ENCODE assay signal across 7 cellular contexts in the genomic region with DNA sequence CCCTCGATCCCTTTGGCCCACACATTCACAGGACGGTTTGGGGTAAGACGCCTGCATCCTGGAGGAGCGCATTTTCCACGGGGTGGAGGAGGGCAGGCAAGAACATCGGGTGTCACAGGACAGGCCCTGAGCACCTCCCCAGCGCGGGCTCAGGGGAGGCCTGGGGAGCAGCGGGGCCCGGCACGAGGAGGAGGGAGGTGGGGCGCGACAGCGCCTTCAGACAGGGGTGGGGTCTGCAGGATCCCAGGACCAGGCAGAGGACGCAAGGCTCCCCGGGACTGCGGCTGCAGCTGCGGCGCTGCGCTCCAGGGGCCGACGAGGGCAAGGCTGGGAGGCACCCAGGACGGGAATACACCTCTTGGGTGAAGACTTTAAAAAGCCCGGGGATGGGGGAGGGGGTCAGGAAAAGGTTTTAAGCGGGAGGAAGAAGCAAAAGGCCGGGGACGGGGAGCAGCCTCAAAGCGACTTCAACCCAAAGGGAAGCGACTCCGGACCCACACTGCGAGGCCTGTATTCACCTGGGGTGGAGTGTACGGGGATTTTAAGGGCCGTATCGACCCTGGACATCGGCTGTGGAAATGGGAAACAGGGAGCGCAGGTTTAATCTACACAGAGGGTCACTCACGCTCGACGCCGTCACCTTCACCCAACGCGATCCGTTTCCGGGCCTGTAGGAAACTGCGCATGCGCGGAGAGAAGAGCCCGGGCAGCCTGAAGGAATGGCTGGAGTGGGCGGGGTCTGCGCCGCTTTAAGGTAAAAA. TPM values are rescaled to one million over a fixed set of nuclear protein-coding genes. Genes with fewer than 3 reads are reported as not detected.
DNase-seq lines count a peak whose midpoint lies in the region; ATAC-seq and TF ChIP-seq lines count a peak whose summit lies in the region.

A gene (minus strand): TSS at position 680 of the 761 bp plus-strand sequence. CDS start 10,234 bp downstream, outside the sequence.

- H3K4me1 Mint-ChIP-seq in T-cell: peaks cover 10 to 12% (median 12%) of the 10 kb centered on the region in 3 donors

- CTCF ChIA-PET in T-cell (lab: Charles Lee): no interaction called here

- ATAC-seq in T-cell (replicated peaks in 1 of 4) (peak in 2 of 4 experiments; percentile 55), GM18870 (IDR thresholded peaks at IDR 0.05; ENCODE audit: unreplicated experiment) (no peak)

- peak within 1 kb of the TSS; percentile 47 to 76 (median 69) for H3K4me3 Mint-ChIP-seq in T-cell

- POLR2A ChIA-PET in T-cell (lab: Charles Lee): no interaction called here

- peaks cover 6% of the 10 kb centered on the region; the same call in 1 of the 2 replicates for H3K4me1 ChIP-seq in iPS-20b (ENCODE audit: insufficient read depth, low read length)

- H3K27me3 ChIP-seq in iPS-20b (ENCODE audit: insufficient read depth, low read length): peaks cover 13% of the 10 kb centered on the region

- no peaks in the 10 kb centered on the region for H3K36me3 ChIP-seq in iPS-20b (ENCODE audit: insufficient read depth, low read depth, low read length)

- peaks cover 9 to 17% of the 10 kb centered on the region in 2 donors for H3K27me3 Mint-ChIP-seq in T-cell

- H3K27ac Mint-ChIP-seq in T-cell: no peak within 1 kb of the TSS

- peaks cover 25% of the 10 kb centered on the region for H3K36me3 Mint-ChIP-seq in T-cell

- H3K9ac ChIP-seq in iPS-20b (ENCODE audit: low read depth, low read length): peak within 1 kb of the TSS; percentile 67

- peaks cover 20 to 41% (median 28%) of the 10 kb centered on the region in 3 donors for H3K9me3 Mint-ChIP-seq in T-cell

- H3K9me3 ChIP-seq in iPS-20b (ENCODE audit: insufficient read depth, low read depth, low read length): peaks cover 2% of the 10 kb centered on the region; the same call in 1 of the 2 replicates

- DNase-seq in HS-27A (ENCODE audit: low read depth) (peak; percentile 75), T-cell (peak in 29 of 34 experiments; percentile 2 to 56 (median 28)), cardiac fibroblast (ENCODE audit: low read depth in 2 of 2) (peak; percentile 65 to 76), retinal pigment epithelial cell (ENCODE audit: low read depth) (peak; percentile 16), NOMO-1 treated with DMSO at 0.1 percent for 48 hours (lab: John Stamatoyannopoulos, UW; ENCODE audit: unreplicated experiment) (no peak)

- no peak within 1 kb of the TSS for H3K27ac ChIP-seq in iPS-20b (ENCODE audit: low read length)

- peak within 1 kb of the TSS; percentile 46 to 55 for H3K4me3 ChIP-seq in cardiac fibroblast (replicated peaks in 1 of 2; ENCODE audit: low read depth in 2 of 2, low read length in 2 of 2)
- peak within 1 kb of the TSS; percentile 79 for H3K4me3 ChIP-seq in iPS-20b (ENCODE audit: low read length)
- H3K4me3 ChIP-seq in retinal pigment epithelial cell (ENCODE audit: low read length): peak within 1 kb of the TSS; percentile 58

- TF ChIP-seq CTCF in cardiac fibroblast (IDR thresholded peaks at IDR 0.05; ENCODE audit: low read depth, low read length) (no peak), retinal pigment epithelial cell (conservative IDR thresholded peaks at IDR 0.05; ENCODE audit: low read depth, low read length) (no peak)

RNA-seq across cellular contexts. Expression of the gene that starts here (rescaled TPM):
- total RNA-seq in T-cell: 1 to 10 TPM in 3 of 5 donors, under 1 TPM in 2; 0.20 to 1.8 (median 1.4) TPM
